ENCODE assay signal across 8 cellular contexts in genomic region chr5:155728857-155729683, GRCh38.
A peak's percentile ranks its signal among the peaks of the same experiment; 100 is the strongest.
DNase-seq lines count a peak whose midpoint lies in the region; ATAC-seq and TF ChIP-seq lines count a peak whose summit lies in the region.

No MANE protein-coding gene starts in this region.

- peaks cover 4 to 14% (median 11%) of the 10 kb centered on the region in 3 donors for H3K4me1 Mint-ChIP-seq in CD8-positive, alpha-beta memory T cell

- no peak overlapping the region for H3K27ac ChIP-seq in CD8-positive, alpha-beta memory T cell (ENCODE audit: low read depth, low read length)
- H3K27ac ChIP-seq in gastroesophageal sphincter (no peak overlapping the region), PC-3 (ENCODE audit: low read length) (no peak overlapping the region)

- no peak for TF ChIP-seq POLR2A in gastroesophageal sphincter (IDR thresholded peaks at IDR 0.05)

- peaks cover 12% of the 10 kb centered on the region for H3K27me3 ChIP-seq in CD8-positive, alpha-beta memory T cell (ENCODE audit: insufficient read depth, low read length, poor library complexity, severe bottlenecking)
- H3K27me3 ChIP-seq in gastroesophageal sphincter = peaks cover 95% of the 10 kb centered on the region
- H3K27me3 ChIP-seq in PC-3 (ENCODE audit: low read length) = no peaks in the 10 kb centered on the region

- no peaks in the 10 kb centered on the region for H3F3A ChIP-seq in PC-3 (ENCODE audit: low read length, unreplicated experiment)

- H3K27ac Mint-ChIP-seq in CD8-positive, alpha-beta memory T cell = peak overlapping the region in 3 of 8 donors; percentile 19 to 58 (median 46)

- no peak for TF ChIP-seq EP300 in gastroesophageal sphincter (IDR thresholded peaks at IDR 0.05)

- peaks cover 44 to 58% of the 10 kb centered on the region in 2 donors for H3K27me3 Mint-ChIP-seq in CD8-positive, alpha-beta memory T cell

- peak overlapping the region; percentile 74 to 91 (median 83) for H3K4me3 Mint-ChIP-seq in CD8-positive, alpha-beta memory T cell

- H3K4me2 ChIP-seq in PC-3 (ENCODE audit: low read length) = no peak overlapping the region

- H3K9me3 ChIP-seq in CD8-positive, alpha-beta memory T cell (ENCODE audit: low read length) = no peaks in the 10 kb centered on the region
- no peaks in the 10 kb centered on the region for H3K9me3 ChIP-seq in gastroesophageal sphincter
- no peaks in the 10 kb centered on the region for H3K9me3 ChIP-seq in PC-3 (ENCODE audit: low read length)

- 1 to 3% methylated on average over 13 of the region's 54 CpGs for WGBS in gastroesophageal sphincter (ENCODE audit: low coverage in 1 of 2), 2 donors

- DNase-seq in CD8-positive, alpha-beta memory T cell = peak in 1 of 5 donors; percentile 47
- DNase-seq in NCI-H2171 (lab: John Stamatoyannopoulos, UW) (peak; percentile 45), occipital lobe (lab: John Stamatoyannopoulos, UW) (peak; percentile 51), PC-3 (no peak), GM20000 (ENCODE audit: low spot score) (no peak)

- intact Hi-C loops in PC-3 (cut with micrococcal nuclease) = no loop called here

- H3K9me2 ChIP-seq in PC-3 (replicated peaks; ENCODE audit: low read length) = no peaks in the 10 kb centered on the region

- no peak overlapping the region for H3K9ac ChIP-seq in PC-3 (ENCODE audit: low read length)

- CTCF ChIA-PET in CD8-positive, alpha-beta memory T cell (lab: Charles Lee) = no interaction called here
- CTCF ChIA-PET in PC-3 (lab: Charles Lee) = no interaction called here

- no TSS peak for BruUV-seq in PC-3 (replicated peaks; lab: Mats Ljungman, UMichigan)

- no peaks in the 10 kb centered on the region for H3K36me3 ChIP-seq in CD8-positive, alpha-beta memory T cell (ENCODE audit: insufficient read depth, low read length)
- H3K36me3 ChIP-seq in gastroesophageal sphincter = no peaks in the 10 kb centered on the region
- H3K36me3 ChIP-seq in PC-3 (ENCODE audit: low read depth, low read length) = no peaks in the 10 kb centered on the region

- POLR2A ChIA-PET in CD8-positive, alpha-beta memory T cell (lab: Charles Lee) = no interaction called here
- POLR2A ChIA-PET in PC-3 (lab: Charles Lee; ENCODE audit: unreplicated experiment) = no interaction called here

- TF ChIP-seq CTCF in gastroesophageal sphincter (IDR thresholded peaks at IDR 0.05) = no peak
- no peak for TF ChIP-seq CTCF in PC-3 (conservative IDR thresholded peaks at IDR 0.05; ENCODE audit: low read depth, low read length)
- no peak for TF ChIP-seq CTCF in GM20000 (IDR thresholded peaks at IDR 0.05; ENCODE audit: extremely low read depth, missing control alignments)

- H4K20me1 ChIP-seq in PC-3 (ENCODE audit: low read length) = no peaks in the 10 kb centered on the region

- ATAC-seq in gastroesophageal sphincter (peak; percentile 35), PC-3 (no peak), HG02840 (IDR thresholded peaks at IDR 0.05; ENCODE audit: low FRiP score, unreplicated experiment) (no peak), GM21423 (IDR thresholded peaks at IDR 0.05; ENCODE audit: unreplicated experiment) (no peak)

- H3K36me3 Mint-ChIP-seq in CD8-positive, alpha-beta memory T cell = no peaks in the 10 kb centered on the region

- H3K4me3 ChIP-seq in CD8-positive, alpha-beta memory T cell (ENCODE audit: low read length) = peak overlapping the region; percentile 8
- H3K4me3 ChIP-seq in gastroesophageal sphincter (peak overlapping the region in 1 of 2 donors; percentile 56), PC-3 (ENCODE audit: low read length) (no peak overlapping the region)

- no peaks in the 10 kb centered on the region for H3K4me1 ChIP-seq in CD8-positive, alpha-beta memory T cell (ENCODE audit: insufficient read depth, low read length)
- H3K4me1 ChIP-seq in gastroesophageal sphincter = peaks cover 0 to 28% (median 24%) of the 10 kb centered on the region in 3 donors
- no peaks in the 10 kb centered on the region for H3K4me1 ChIP-seq in PC-3 (ENCODE audit: insufficient read depth, low read length)

- no peaks in the 10 kb centered on the region for H3K79me2 ChIP-seq in PC-3 (ENCODE audit: low read length)

- H3K9me3 Mint-ChIP-seq in CD8-positive, alpha-beta memory T cell = peaks cover 0 to 5% (median 2%) of the 10 kb centered on the region in 5 donors

- no peak overlapping the region for H2AFZ ChIP-seq in PC-3 (ENCODE audit: low read length)

Comparison
In these comparisons a context has a peak if more than half of its experiments do, and no peak if none do; other contexts are left out.
1. DNase-seq: peak in NCI-H2171 (single experiment) and occipital lobe (single experiment); none in PC-3 (single experiment) and GM20000 (single experiment).